ENCODE assay signal across 19 cellular contexts in the genomic region with DNA sequence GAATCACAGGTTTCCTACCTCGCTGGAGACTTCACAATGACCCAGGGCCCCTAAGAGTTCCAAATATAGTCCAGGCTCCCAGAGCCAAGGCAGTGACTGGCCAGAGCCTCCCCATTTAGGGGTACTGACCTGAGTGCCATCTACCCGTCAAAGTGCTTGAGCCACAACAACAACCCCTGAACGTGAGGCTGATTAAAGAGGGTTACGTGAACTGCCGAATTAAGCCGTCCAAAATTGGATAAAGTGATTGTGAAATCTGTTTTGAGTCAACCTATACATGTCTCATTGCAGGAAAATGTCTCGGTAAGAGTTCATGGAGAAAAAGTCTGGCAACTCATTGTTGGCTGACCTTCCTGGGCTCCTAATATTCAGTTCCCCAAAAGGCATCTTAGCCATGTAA.
DNase-seq lines count a peak whose midpoint lies in the region; ATAC-seq and TF ChIP-seq lines count a peak whose summit lies in the region.
"Had no signal": no experiment of that assay in that cellular context is flagged by ENCODE, and none has a peak within 500 bp of the region (broad histone marks: within the 10 kb centered on the region; RNA-seq: fewer than 3 reads in every experiment).

No MANE protein-coding gene starts in this region.

- H3K4ac ChIP-seq in mesenchymal stem cell (ENCODE audit: low read depth in 1 of 2, low read length in 2 of 2), result no peak overlapping the region

- no peaks in the 10 kb centered on the region for H3K79me1 ChIP-seq in mesenchymal stem cell (replicated peaks; ENCODE audit: low read length, poor library complexity, severe bottlenecking)

- H3K18ac ChIP-seq in mesenchymal stem cell (ENCODE audit: low read depth in 1 of 2, low read length in 2 of 2), result peak overlapping the region in 1 of 2 experiments; percentile 28

- H3K4me3 ChIP-seq in AG10803 (ENCODE audit: low read length) (no peak overlapping the region), epithelial cell of esophagus (ENCODE audit: low read length) (no peak overlapping the region), mesenchymal stem cell (ENCODE audit: insufficient read depth in 1 of 2, low read depth in 1 of 2, low read length in 2 of 2) (peak overlapping the region in 1 of 2 experiments; percentile 9), A673 (ENCODE audit: low read depth, low read length, poor library complexity, severe bottlenecking) (no peak overlapping the region)
- H3K4me3 ChIP-seq: neural progenitor cell, smooth muscle cell had no signal

- ATAC-seq in GM21619 (IDR thresholded peaks at IDR 0.05; ENCODE audit: unreplicated experiment), result no peak
- ATAC-seq: effector memory CD8-positive, alpha-beta T cell; T-helper 17 cell had no signal

- no peak for TF ChIP-seq CTCF in AG10803 (conservative IDR thresholded peaks at IDR 0.05; ENCODE audit: low read length)
- TF ChIP-seq CTCF in epithelial cell of esophagus (IDR thresholded peaks at IDR 0.05; ENCODE audit: insufficient read depth, low read depth, low read length, missing control alignments), result no peak
- no peak for TF ChIP-seq CTCF in A673 (conservative IDR thresholded peaks at IDR 0.05; ENCODE audit: low read depth, low read length)

- H2AK5ac ChIP-seq in mesenchymal stem cell (ENCODE audit: low read length, severe bottlenecking), result no peak overlapping the region

- POLR2A ChIA-PET in A673 (lab: Charles Lee; ENCODE audit: low non-redundant PET), result no interaction called here

- CTCF ChIA-PET in A673 (lab: Charles Lee), result no interaction called here

- H3K14ac ChIP-seq in mesenchymal stem cell (ENCODE audit: low read length in 2 of 2), result no peak overlapping the region

- no TSS peak for BruUV-seq in A673 (replicated peaks; lab: Mats Ljungman, UMichigan)

- H3K23ac ChIP-seq in mesenchymal stem cell (ENCODE audit: low read length in 2 of 2), result no peak overlapping the region

- H4K91ac ChIP-seq in mesenchymal stem cell (ENCODE audit: low read length), result no peak overlapping the region

- H3K4me2 ChIP-seq in mesenchymal stem cell (ENCODE audit: low read length, poor library complexity, severe bottlenecking), result no peak overlapping the region
- H3K4me2 ChIP-seq: neural progenitor cell had no signal

- no peak overlapping the region for H2BK15ac ChIP-seq in mesenchymal stem cell (ENCODE audit: low read depth, poor library complexity, severe bottlenecking)

- WGBS in mesenchymal stem cell, result 97% methylated on average over 7 of the region's 7 CpGs

- H2AFZ ChIP-seq in mesenchymal stem cell (ENCODE audit: low read depth, low read length), result no peak overlapping the region
- H2AFZ ChIP-seq: neural progenitor cell had no signal

- H2BK5ac ChIP-seq in mesenchymal stem cell (ENCODE audit: low read depth, low read length, poor library complexity, severe bottlenecking), result no peak overlapping the region

- no peak overlapping the region for H3K27ac ChIP-seq in mesenchymal stem cell (ENCODE audit: low read length, poor library complexity, severe bottlenecking)
- H3K27ac ChIP-seq in A673 (ENCODE audit: low read depth, low read length, poor library complexity, severe bottlenecking), result no peak overlapping the region
- H3K27ac ChIP-seq: neural progenitor cell had no signal

- no peak overlapping the region for H2BK120ac ChIP-seq in mesenchymal stem cell (ENCODE audit: low read depth, low read length)

- H3K36me3 ChIP-seq in mesenchymal stem cell (ENCODE audit: control insufficient read depth in 1 of 2, insufficient read depth in 2 of 2, low read depth in 1 of 2, low read length in 2 of 2), result no peaks in the 10 kb centered on the region
- H3K36me3 ChIP-seq in A673 (ENCODE audit: insufficient read depth, low read length, poor library complexity, severe bottlenecking), result no peaks in the 10 kb centered on the region
- H3K36me3 ChIP-seq: neural progenitor cell had no signal

- no peaks in the 10 kb centered on the region for H3K9me3 ChIP-seq in mesenchymal stem cell (ENCODE audit: control insufficient read depth, low read length)
- no peaks in the 10 kb centered on the region for H3K9me3 ChIP-seq in A673 (ENCODE audit: low read depth, low read length, poor library complexity, severe bottlenecking)

- H4K8ac ChIP-seq in mesenchymal stem cell (ENCODE audit: low read length), result no peak overlapping the region

- peaks cover 5% of the 10 kb centered on the region for H3K4me1 ChIP-seq in mesenchymal stem cell (ENCODE audit: control insufficient read depth, insufficient read depth, low read depth, low read length)
- no peaks in the 10 kb centered on the region for H3K4me1 ChIP-seq in A673 (ENCODE audit: insufficient read depth, low read length, poor library complexity, severe bottlenecking)
- H3K4me1 ChIP-seq: neural progenitor cell had no signal

- no peak overlapping the region for H2BK12ac ChIP-seq in mesenchymal stem cell (ENCODE audit: low read length in 2 of 2)

- peak overlapping the region; percentile 55 for H3K9ac ChIP-seq in mesenchymal stem cell (ENCODE audit: low read length)
- H3K9ac ChIP-seq: neural progenitor cell had no signal

- DNase-seq in AG10803 (ENCODE audit: low read depth) (peak; percentile 54), NCI-H82 (lab: John Stamatoyannopoulos, UW) (peak; percentile 88), epithelial cell of esophagus (ENCODE audit: low read depth) (peak; percentile 78), mesenchymal stem cell (no peak), NCI-H2171 treated with DMSO at 0.1 percent for 48 hours (lab: John Stamatoyannopoulos, UW) (no peak), foreskin melanocyte (no peak), A673 (ENCODE audit: low spot score) (no peak)
- DNase-seq: activated CD4-positive, CD25-positive, alpha-beta regulatory T cell; activated naive CD4-positive, alpha-beta T cell treated with anti-CD3 and anti-CD28 coated beads for 36 hours; effector memory CD8-positive, alpha-beta T cell; GDM1; H9; NCI-H2081; NCI-H774; stimulated activated naive CD4-positive, alpha-beta T cell; T-helper 17 cell had no signal

- H3K27me3 ChIP-seq in mesenchymal stem cell (ENCODE audit: control insufficient read depth in 1 of 2, insufficient read depth in 1 of 2, low read length in 2 of 2) (peaks cover 0 to 17% of the 10 kb centered on the region in 2 experiments), A673 (replicated peaks; ENCODE audit: insufficient read depth, low read depth, low read length, poor library complexity) (peaks cover 8% of the 10 kb centered on the region)
- H3K27me3 ChIP-seq: neural progenitor cell had no signal

- intact Hi-C loops in A673 (cut with micrococcal nuclease; ENCODE audit: unreplicated experiment), result no loop called here

Comparison
In these comparisons a context has a peak if more than half of its experiments do, and no peak if none do; other contexts are left out.
1. DNase-seq: peak in AG10803 (single experiment), NCI-H82 (single experiment) and epithelial cell of esophagus (single experiment); none in mesenchymal stem cell (single experiment), NCI-H2171 treated with DMSO at 0.1 percent for 48 hours (single experiment), foreskin melanocyte (single experiment) and A673 (single experiment).